8 cellular contexts compared by ENCODE assay signal in the genomic region with DNA sequence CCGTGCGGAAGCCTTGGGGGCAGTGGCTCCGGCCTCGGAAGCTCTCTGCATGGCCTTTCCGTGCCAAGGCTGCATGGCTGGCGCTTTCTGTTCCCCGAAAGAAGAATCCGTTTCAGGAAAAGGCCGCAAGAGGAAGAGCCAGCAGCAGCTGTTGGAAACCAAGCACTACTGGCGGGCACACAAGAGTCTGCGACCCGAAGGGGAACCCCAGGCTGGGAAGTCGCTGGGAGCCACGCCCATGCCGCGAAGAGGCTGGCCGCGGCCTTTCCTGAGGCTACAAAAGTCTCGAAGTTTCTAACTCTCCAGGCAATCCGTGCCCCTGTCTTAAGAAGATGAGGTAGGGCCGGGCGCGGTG. TPM values are rescaled to one million over a fixed set of nuclear protein-coding genes. Genes with fewer than 3 reads are reported as not detected.
A peak's percentile ranks its signal among the peaks of the same experiment; 100 is the strongest.
DNase-seq lines count a peak whose midpoint lies in the region; ATAC-seq and TF ChIP-seq lines count a peak whose summit lies in the region.

Gene CGAS, minus strand, starts transcription at position 191 of the 355 bp plus-strand sequence. Its CDS starts 116 bp downstream, at position 75.

- H3K27ac ChIP-seq in upper lobe of right lung = peak within 1 kb of the TSS; percentile 84

- H3K9me3 ChIP-seq in upper lobe of right lung = no peaks in the 10 kb centered on the region

- H3K4me1 ChIP-seq in upper lobe of right lung = peaks cover 4% of the 10 kb centered on the region

- no peaks in the 10 kb centered on the region for H3K27me3 Mint-ChIP-seq in activated naive CD4-positive, alpha-beta T cell treated with anti-CD3 and anti-CD28 coated beads, Interleukin-2, amount 10 ng/mL, durations not matched to agents 7 days and 5 days

- H3K4me3 ChIP-seq in upper lobe of right lung = peak within 1 kb of the TSS; percentile 74

- H3K36me3 ChIP-seq in upper lobe of right lung = peaks cover 7% of the 10 kb centered on the region

- peak; percentile 76 for DNase-seq in NK-92 treated with Interleukin-12 subunit alpha and Interleukin-12 subunit beta, amount 100 ng/mL, for 24 hours (lab: John Stamatoyannopoulos, UW)
- no peak for DNase-seq in NK-92 (lab: John Stamatoyannopoulos, UW; ENCODE audit: unreplicated experiment)
- peak; percentile 99 for DNase-seq in RPMI8226
- DNase-seq in activated naive CD4-positive, alpha-beta T cell treated with anti-CD3 and anti-CD28 coated beads, Interleukin-2, amount 10 ng/mL, durations not matched to agents 7 days and 5 days = peak; percentile 84
- DNase-seq in head of caudate nucleus = peak in 40 of 42 donors; percentile 23 to 76 (median 54)
- peak; percentile 75 for DNase-seq in pons (ENCODE audit: low spot score)
- DNase-seq in upper lobe of right lung = peak; percentile 90

- H3K4me3 Mint-ChIP-seq in activated naive CD4-positive, alpha-beta T cell treated with anti-CD3 and anti-CD28 coated beads, Interleukin-2, amount 10 ng/mL, durations not matched to agents 7 days and 5 days = peak within 1 kb of the TSS; percentile 96

- H3K27me3 ChIP-seq in upper lobe of right lung = no peaks in the 10 kb centered on the region

- no peaks in the 10 kb centered on the region for H3K9me3 Mint-ChIP-seq in activated naive CD4-positive, alpha-beta T cell treated with anti-CD3 and anti-CD28 coated beads, Interleukin-2, amount 10 ng/mL, durations not matched to agents 7 days and 5 days

- CTCF ChIA-PET in activated naive CD4-positive, alpha-beta T cell treated with anti-CD3 and anti-CD28 coated beads, Interleukin-2, amount 10 ng/mL, durations not matched to agents 7 days and 5 days (lab: Charles Lee) = interaction anchor here (2.0 to 3.8 kb wide), 3 partner anchors 10 to 63 kb away, joined by 4 to 30 read pairs (median 7); partner anchors contain the start of gene MTO1

- no peak for TF ChIP-seq CTCF in upper lobe of right lung (IDR thresholded peaks at IDR 0.05)

- H3K27ac Mint-ChIP-seq in activated naive CD4-positive, alpha-beta T cell treated with anti-CD3 and anti-CD28 coated beads, Interleukin-2, amount 10 ng/mL, durations not matched to agents 7 days and 5 days = peak within 1 kb of the TSS; percentile 88

- peak; percentile 59 for ATAC-seq in HG03060 (IDR thresholded peaks at IDR 0.05; ENCODE audit: low read depth, unreplicated experiment)
- peak; percentile 96 for ATAC-seq in upper lobe of right lung

- H3K4me1 Mint-ChIP-seq in activated naive CD4-positive, alpha-beta T cell treated with anti-CD3 and anti-CD28 coated beads, Interleukin-2, amount 10 ng/mL, durations not matched to agents 7 days and 5 days = peaks cover 62% of the 10 kb centered on the region

- intact Hi-C loops in head of caudate nucleus (cut with DNase I) (loop anchor here (10.0 kb wide), 1 partner anchor 63 kb away; no protein-coding TSS in a partner anchor), upper lobe of right lung (cut with DNase I) (no loop called here)

- H3K36me3 Mint-ChIP-seq in activated naive CD4-positive, alpha-beta T cell treated with anti-CD3 and anti-CD28 coated beads, Interleukin-2, amount 10 ng/mL, durations not matched to agents 7 days and 5 days = peaks cover 27% of the 10 kb centered on the region

RNA-seq across cellular contexts. Expression of gene CGAS, which starts in this region (rescaled TPM):
- 5.9 TPM for total RNA-seq in upper lobe of right lung
